ENCODE assay signal across 25 cellular contexts in genomic region chr14:60508363-60508706, GRCh38. TPM values are rescaled to one million over a fixed set of nuclear protein-coding genes. Genes with fewer than 3 reads are reported as not detected.
A peak's percentile ranks its signal among the peaks of the same experiment; 100 is the strongest.
DNase-seq lines count a peak whose midpoint lies in the region; ATAC-seq and TF ChIP-seq lines count a peak whose summit lies in the region.
"Had no signal": no experiment of that assay in that cellular context is flagged by ENCODE, and none has a peak within 500 bp of the region (broad histone marks: within the 10 kb centered on the region; RNA-seq: fewer than 3 reads in every experiment).

No MANE protein-coding gene starts in this region.

- POLR2A ChIA-PET in WTC11 (lab: Charles Lee), result no interaction called here

- no peak overlapping the region for H2BK15ac ChIP-seq in H9 (ENCODE audit: low read depth, low read length)

- no peak overlapping the region for H3K14ac ChIP-seq in H9 (ENCODE audit: insufficient read depth, low read length)

- H4K91ac ChIP-seq in H9 (ENCODE audit: insufficient read length, low read depth, low read length), result no peak overlapping the region

- H3K4me3 Mint-ChIP-seq in H9 (peak overlapping the region; percentile 47 to 85), WTC11 (peak overlapping the region; percentile 72)

- H3K23me2 ChIP-seq in H9 (ENCODE audit: insufficient read length, low read depth, low read length, poor library complexity, severe bottlenecking), result peaks cover 16% of the 10 kb centered on the region

- H3K9me3 ChIP-seq in H9 (ENCODE audit: control insufficient read depth, low read depth, low read length) (no peaks in the 10 kb centered on the region), iPS-18a (ENCODE audit: control insufficient read depth, low read depth, low read length) (no peaks in the 10 kb centered on the region), gastrocnemius medialis (no peaks in the 10 kb centered on the region)
- H3K9me3 ChIP-seq: ascending aorta, right lobe of liver, SJSA1, uterus had no signal

- H4K20me1 ChIP-seq in H9 (ENCODE audit: control insufficient read depth, insufficient read depth, insufficient read length), result peaks cover 4% of the 10 kb centered on the region

- H3K23ac ChIP-seq in H9 (ENCODE audit: insufficient read length, low read depth, low read length), result no peak overlapping the region

- H3K56ac ChIP-seq in H9 (ENCODE audit: insufficient read length, low read depth, low read length), result no peak overlapping the region

- no peak for TF ChIP-seq POLR2A in gastrocnemius medialis (IDR thresholded peaks at IDR 0.05)

- H2AK5ac ChIP-seq in H9 (ENCODE audit: insufficient read length, low read length), result no peak overlapping the region

- H3K27me3 Mint-ChIP-seq in H9 (ENCODE audit: low read depth) (peaks cover 100% of the 10 kb centered on the region), WTC11 (ENCODE audit: low read depth) (peaks cover 100% of the 10 kb centered on the region)

- no peak overlapping the region for H3K4ac ChIP-seq in H9 (ENCODE audit: low read depth, low read length)

- no peak overlapping the region for H2BK5ac ChIP-seq in H9 (ENCODE audit: insufficient read length, low read length)

- DNase-seq in H9 (no peak), WTC11 (ENCODE audit: low spot score) (no peak), gastrocnemius medialis (no peak), left cardiac atrium (no peak)
- no peak for DNase-seq in activated naive CD4-positive, alpha-beta T cell treated with anti-CD3 and anti-CD28 coated beads, Interleukin-2, amount 50 U/mL, for 72 hours (ENCODE audit: low spot score in 2 of 2)
- DNase-seq: activated CD4-positive, alpha-beta T cell treated with anti-CD3 and anti-CD28 coated beads for 1 hour; activated CD8-positive, alpha-beta memory T cell treated with anti-CD3 and anti-CD28 coated beads, Interleukin-2, amount 50 U/mL, for 4 hours; activated gamma-delta T cell treated with Interleukin-2 at 50 U/mL for 16 hours; AML-193; hippocampal formation; Karpas-422; midbrain; NCI-H1105 treated with DMSO at 0.1 percent for 48 hours; NCI-H82; occipital lobe; PC-9; right lobe of liver; T-helper 9 cell; uterus had no signal

- H3K79me1 ChIP-seq in H9 (ENCODE audit: insufficient read depth, low read depth, low read length, poor library complexity, severe bottlenecking), result no peaks in the 10 kb centered on the region

- H2BK12ac ChIP-seq in H9 (ENCODE audit: insufficient read length, low read depth, low read length), result no peak overlapping the region

- H3K4me1 ChIP-seq in H9 (ENCODE audit: insufficient read depth, low read length) (peaks cover 4% of the 10 kb centered on the region; the same call in 1 of the 2 replicates), iPS-18a (ENCODE audit: control insufficient read depth, low read depth, low read length) (peaks cover 55% of the 10 kb centered on the region), gastrocnemius medialis (peaks cover 0 to 10% of the 10 kb centered on the region in 2 donors)
- H3K4me1 ChIP-seq: SJSA1 had no signal

- WGBS in H9 (ENCODE audit: extremely low coverage, insufficient read length, low lambda C conversion rate), result no CpG with 5 or more reads among the region's 5 CpGs

- no peaks in the 10 kb centered on the region for H3K79me2 ChIP-seq in H9 (ENCODE audit: insufficient read depth, low read length)

- H3K36me3 ChIP-seq in iPS-18a (ENCODE audit: control insufficient read depth, low read depth, low read length) (no peaks in the 10 kb centered on the region), gastrocnemius medialis (no peaks in the 10 kb centered on the region)
- H3K36me3 ChIP-seq: ascending aorta, right lobe of liver, SJSA1, uterus had no signal

- H3K9me3 Mint-ChIP-seq in H9, result peaks cover 3 to 10% of the 10 kb centered on the region in 2 experiments; a peak in 1 of 5 replicates
- H3K9me3 Mint-ChIP-seq in WTC11, result no peaks in the 10 kb centered on the region
- no peaks in the 10 kb centered on the region for H3K9me3 Mint-ChIP-seq in activated naive CD4-positive, alpha-beta T cell treated with anti-CD3 and anti-CD28 coated beads, Interleukin-2, amount 50 U/mL, for 72 hours

- no peak overlapping the region for H2AFZ ChIP-seq in H9 (ENCODE audit: low read length)
- H2AFZ ChIP-seq: PC-9 had no signal

- H3K27ac ChIP-seq in H9 (ENCODE audit: insufficient read length, low read depth, low read length) (no peak overlapping the region), iPS-18a (ENCODE audit: low read length) (no peak overlapping the region), gastrocnemius medialis (no peak overlapping the region)
- H3K27ac ChIP-seq: ascending aorta, PC-9, right lobe of liver, SJSA1, uterus had no signal

- ATAC-seq in WTC11 (no peak), gastrocnemius medialis (no peak), left cardiac atrium (no peak), HG03159 (IDR thresholded peaks at IDR 0.05; ENCODE audit: unreplicated experiment) (no peak)
- no peak for ATAC-seq in activated naive CD4-positive, alpha-beta T cell treated with anti-CD3 and anti-CD28 coated beads, Interleukin-2, amount 50 U/mL, for 72 hours
- ATAC-seq: HCT116, right lobe of liver had no signal

- no peaks in the 10 kb centered on the region for H3K36me3 Mint-ChIP-seq in H9 (ENCODE audit: insufficient read depth in 1 of 3, low read depth in 3 of 3)
- H3K36me3 Mint-ChIP-seq in WTC11, result no peaks in the 10 kb centered on the region
- peaks cover 7 to 21% of the 10 kb centered on the region in 2 donors for H3K36me3 Mint-ChIP-seq in activated naive CD4-positive, alpha-beta T cell treated with anti-CD3 and anti-CD28 coated beads, Interleukin-2, amount 50 U/mL, for 72 hours

- H2BK20ac ChIP-seq in H9 (ENCODE audit: low read depth, low read length, poor library complexity, severe bottlenecking), result no peak overlapping the region

- H3K27me3 ChIP-seq in H9 (ENCODE audit: insufficient read depth, low read length), result peaks cover 81% of the 10 kb centered on the region
- peaks cover 100% of the 10 kb centered on the region for H3K27me3 ChIP-seq in iPS-18a (ENCODE audit: control insufficient read depth, insufficient read depth, low read length)
- peaks cover 14 to 56% (median 39%) of the 10 kb centered on the region in 3 donors for H3K27me3 ChIP-seq in gastrocnemius medialis

- H3K4me1 Mint-ChIP-seq in H9 (peaks cover 36 to 60% of the 10 kb centered on the region in 2 experiments), WTC11 (peaks cover 70% of the 10 kb centered on the region)

- intact Hi-C loops in gastrocnemius medialis (cut with DNase I; ENCODE audit: low total_unique reads), result no loop called here
- intact Hi-C loops in left cardiac atrium (cut with DNase I), result no loop called here

- H4K8ac ChIP-seq in H9 (replicated peaks; ENCODE audit: insufficient read length, low read depth, low read length), result no peak overlapping the region

- peak; percentile 41; the same call in 1 of the 3 replicates for TF ChIP-seq CTCF in H9 (conservative IDR thresholded peaks at IDR 0.05)
- TF ChIP-seq CTCF in WTC11 (IDR thresholded peaks at IDR 0.05), result no peak
- no peak for TF ChIP-seq CTCF in gastrocnemius medialis (IDR thresholded peaks at IDR 0.05 in 4 of 5, conservative IDR thresholded peaks at IDR 0.05 in 1 of 5)

- H3K9ac ChIP-seq in H9 (ENCODE audit: extremely low read depth, insufficient read length, low read length) (no peak overlapping the region), iPS-18a (ENCODE audit: low read length) (no peak overlapping the region)

- CTCF ChIA-PET in WTC11 (lab: Charles Lee), result interaction anchor here (0.8 to 4.7 kb wide), 5 partner anchors 33 to 177 kb away, joined by 3 to 22 read pairs (median 12); no protein-coding TSS in a partner anchor

- no peak overlapping the region for H3K18ac ChIP-seq in H9 (ENCODE audit: insufficient read length, low read depth, low read length)

- no peak overlapping the region for H2BK120ac ChIP-seq in H9 (ENCODE audit: low read depth, low read length, poor library complexity, severe bottlenecking)

- no peak overlapping the region for H4K5ac ChIP-seq in H9 (ENCODE audit: insufficient read length, low read depth, low read length)

- in situ Hi-C loops in gastrocnemius medialis (cut with MboI; ENCODE audit: low sequenced_read_pairs in 4 of 4), result no loop called here

- H3K4me3 ChIP-seq in iPS-18a (ENCODE audit: low read length) (peak overlapping the region; percentile 67), gastrocnemius medialis (peak overlapping the region; percentile 51 to 58 (median 56))
- H3K4me3 ChIP-seq: PC-9, right lobe of liver, SJSA1, uterus had no signal

- peak overlapping the region; percentile 83 for H3K4me2 ChIP-seq in H9 (ENCODE audit: insufficient read depth, insufficient read length, low read length)
- H3K4me2 ChIP-seq: PC-9 had no signal

- no peak overlapping the region for H3T11ph ChIP-seq in H9 (ENCODE audit: low read length)

- no peak overlapping the region for H3K27ac Mint-ChIP-seq in H9
- no peak overlapping the region for H3K27ac Mint-ChIP-seq in WTC11
- no peak overlapping the region for H3K27ac Mint-ChIP-seq in activated naive CD4-positive, alpha-beta T cell treated with anti-CD3 and anti-CD28 coated beads, Interleukin-2, amount 50 U/mL, for 72 hours

TF ChIP-seq in WTC11, 78 proteins besides CTCF, POLR2A, EP300 and RAD21 (continues in another document):
- no peak for TF ChIP-seq TEAD1 (CRISPR knock-in tag; IDR thresholded peaks at IDR 0.05)

RNA-seq across cellular contexts. Expression of gene SIX6, which starts 0.6 kb away (rescaled TPM):
- total RNA-seq in H9 (2021) (not detected in 2 replicates), WTC11 (2021) (0.07 TPM in 1 of 3 replicates, not detected in the others), gastrocnemius medialis (under 1 TPM in 3 of 4 donors, not detected in 1; 0.32 to 0.61 (median 0.40) TPM), left cardiac atrium (not detected)
- total RNA-seq in activated naive CD4-positive, alpha-beta T cell treated with anti-CD3 and anti-CD28 coated beads, Interleukin-2, amount 50 U/mL, for 72 hours, result not detected
- total RNA-seq: ascending aorta, chondrocyte, occipital lobe, PC-9, right lobe of liver, SJSA1, uterus had no signal

RNA-seq across cellular contexts. Expression of gene C14orf39, which starts 22.5 kb away (rescaled TPM):
- total RNA-seq in H9 (2021) (1.1 and 1.8 TPM in 2 replicates), WTC11 (2021) (1.9 to 2.5 TPM (median 2.5 TPM) in 3 replicates), gastrocnemius medialis (1 to 10 TPM; 1.1 to 3.3 (median 2.4) TPM), left cardiac atrium (not detected)
- not detected for total RNA-seq in activated naive CD4-positive, alpha-beta T cell treated with anti-CD3 and anti-CD28 coated beads, Interleukin-2, amount 50 U/mL, for 72 hours
- total RNA-seq: occipital lobe, PC-9, right lobe of liver had no signal
